ENCODE assay signal across 24 cellular contexts in genomic region chr6:160127270-160128124, GRCh38. TPM values are rescaled to one million over a fixed set of nuclear protein-coding genes. Genes with fewer than 3 reads are reported as not detected.
DNase-seq lines count a peak whose midpoint lies in the region; ATAC-seq and TF ChIP-seq lines count a peak whose summit lies in the region.
"Had no signal": no experiment of that assay in that cellular context is flagged by ENCODE, and none has a peak within 500 bp of the region (broad histone marks: within the 10 kb centered on the region; RNA-seq: fewer than 3 reads in every experiment).

No MANE protein-coding gene starts in this region.

- no peak overlapping the region for H3K9ac ChIP-seq in liver (ENCODE audit: low read depth in 1 of 2, low read length in 2 of 2)

- intact Hi-C loops in activated T-helper 1 cell treated with anti-CD3 and anti-CD28 coated beads, Interleukin-12 subunit alpha, Interleukin-12 subunit beta, Interleukin-2, Interleukin-4 antibody, amounts not matched to agents 30 ng/mL and 10 ng/mL and 1 ng/mL, durations not matched to agents 14 hours and 24 hours and 36 hours (cut with micrococcal nuclease): no loop called here
- intact Hi-C loops in spleen (cut with DNase I; ENCODE audit: low total_unique reads): no loop called here

- peaks cover 10% of the 10 kb centered on the region for H3K4me1 Mint-ChIP-seq in activated T-helper 1 cell treated with anti-CD3 and anti-CD28 coated beads, Interleukin-12 subunit alpha, Interleukin-12 subunit beta, Interleukin-2, Interleukin-4 antibody, amounts not matched to agents 30 ng/mL and 10 ng/mL and 1 ng/mL, durations not matched to agents 14 hours and 24 hours and 36 hours (ENCODE audit: low read depth)
- H3K4me1 Mint-ChIP-seq: B cell; CD14-positive monocyte; CD8-positive, alpha-beta memory T cell had no signal

- H3K27me3 Mint-ChIP-seq in activated T-helper 1 cell treated with anti-CD3 and anti-CD28 coated beads, Interleukin-12 subunit alpha, Interleukin-12 subunit beta, Interleukin-2, Interleukin-4 antibody, amounts not matched to agents 30 ng/mL and 10 ng/mL and 1 ng/mL, durations not matched to agents 14 hours and 24 hours and 36 hours (ENCODE audit: insufficient read depth): no peaks in the 10 kb centered on the region

- H3K4me1 ChIP-seq in liver (ENCODE audit: control insufficient read depth in 4 of 4, insufficient read depth in 4 of 4, low read length in 3 of 4) (peaks cover 6 to 52% (median 32%) of the 10 kb centered on the region in 4 donors), spleen (no peaks in the 10 kb centered on the region)

- TF ChIP-seq POLR2A in spleen (IDR thresholded peaks at IDR 0.05): no peak

- no peak for ATAC-seq in HG03469 (IDR thresholded peaks at IDR 0.05; ENCODE audit: unreplicated experiment)
- no peak for ATAC-seq in GM19328 (IDR thresholded peaks at IDR 0.05; ENCODE audit: unreplicated experiment)

- H3K27ac ChIP-seq in liver (ENCODE audit: low read depth in 1 of 2, low read length in 2 of 2) (peak overlapping the region; percentile 63 to 71), spleen (no peak overlapping the region)
- H3K27ac ChIP-seq: 22Rv1, HL-60 had no signal

- no peaks in the 10 kb centered on the region for H3K9me3 Mint-ChIP-seq in activated T-helper 1 cell treated with anti-CD3 and anti-CD28 coated beads, Interleukin-12 subunit alpha, Interleukin-12 subunit beta, Interleukin-2, Interleukin-4 antibody, amounts not matched to agents 30 ng/mL and 10 ng/mL and 1 ng/mL, durations not matched to agents 14 hours and 24 hours and 36 hours
- H3K9me3 Mint-ChIP-seq: CD14-positive monocyte; CD8-positive, alpha-beta memory T cell had no signal

- peak overlapping the region; percentile 41 for H3K27ac Mint-ChIP-seq in activated T-helper 1 cell treated with anti-CD3 and anti-CD28 coated beads, Interleukin-12 subunit alpha, Interleukin-12 subunit beta, Interleukin-2, Interleukin-4 antibody, amounts not matched to agents 30 ng/mL and 10 ng/mL and 1 ng/mL, durations not matched to agents 14 hours and 24 hours and 36 hours
- H3K27ac Mint-ChIP-seq: B cell, CD14-positive monocyte had no signal

- WGBS in liver: 68% methylated on average over 16 of the region's 16 CpGs
- WGBS in spleen, 5 donors: 89 to 93% (median 92%) methylated on average over 16 of the region's 16 CpGs

- no peaks in the 10 kb centered on the region for H3K27me3 ChIP-seq in liver (ENCODE audit: control insufficient read depth in 4 of 4, insufficient read depth in 4 of 4, low read length in 3 of 4)
- no peaks in the 10 kb centered on the region for H3K27me3 ChIP-seq in spleen (replicated peaks in 1 of 7)

- no peak overlapping the region for H3K4me3 ChIP-seq in liver (ENCODE audit: low read depth in 1 of 3, low read length in 3 of 3)
- no peak overlapping the region for H3K4me3 ChIP-seq in spleen

- H3K36me3 ChIP-seq in liver (ENCODE audit: control insufficient read depth in 4 of 4, insufficient read depth in 3 of 4, low read depth in 1 of 4, low read length in 3 of 4): peaks cover 0 to 14% (median 2%) of the 10 kb centered on the region in 4 donors
- H3K36me3 ChIP-seq in spleen: peaks cover 0 to 9% (median 0%) of the 10 kb centered on the region in 6 donors

- peak; percentile 40 for DNase-seq in activated CD8-positive, alpha-beta memory T cell treated with anti-CD3 and anti-CD28 coated beads for 24 hours
- no peak for DNase-seq in activated CD8-positive, alpha-beta memory T cell treated with anti-CD3 and anti-CD28 coated beads, Interleukin-2, amount 50 U/mL, for 48 hours
- DNase-seq in activated T-helper 1 cell treated with anti-CD3 and anti-CD28 coated beads, Interleukin-12 subunit alpha, Interleukin-12 subunit beta, Interleukin-2, Interleukin-4 antibody, amounts not matched to agents 30 ng/mL and 10 ng/mL and 1 ng/mL, durations not matched to agents 14 hours and 24 hours and 36 hours (ENCODE audit: low spot score): no peak
- DNase-seq in spleen (peak; percentile 46), DMS 273 (lab: John Stamatoyannopoulos, UW; ENCODE audit: unreplicated experiment) (no peak)
- DNase-seq: CD8-positive, alpha-beta memory T cell; DMS153; DND-41; Kasumi-1; NCI-H1092 treated with DMSO at 0.1 percent for 48 hours; NCI-H1436; NCI-H187; NCI-H2107; NCI-H446; NCI-H524 treated with DMSO at 0.1 percent for 48 hours; NCI-H774 had no signal

- peaks cover 7% of the 10 kb centered on the region for H3K36me3 Mint-ChIP-seq in activated T-helper 1 cell treated with anti-CD3 and anti-CD28 coated beads, Interleukin-12 subunit alpha, Interleukin-12 subunit beta, Interleukin-2, Interleukin-4 antibody, amounts not matched to agents 30 ng/mL and 10 ng/mL and 1 ng/mL, durations not matched to agents 14 hours and 24 hours and 36 hours (ENCODE audit: low read depth)
- H3K36me3 Mint-ChIP-seq: CD14-positive monocyte; CD8-positive, alpha-beta memory T cell had no signal

- no peaks in the 10 kb centered on the region for H3K9me3 ChIP-seq in liver (ENCODE audit: control insufficient read depth in 4 of 4, low read length in 3 of 4)
- no peaks in the 10 kb centered on the region for H3K9me3 ChIP-seq in spleen

- TF ChIP-seq RAD21 in liver (IDR thresholded peaks at IDR 0.05): no peak

- TF ChIP-seq CTCF in liver (IDR thresholded peaks at IDR 0.05; ENCODE audit: low read depth, low read length, missing input control): no peak
- no peak for TF ChIP-seq CTCF in spleen (IDR thresholded peaks at IDR 0.05 in 8 of 11, conservative IDR thresholded peaks at IDR 0.05 in 3 of 11)

- no peak overlapping the region for H3K4me3 Mint-ChIP-seq in activated T-helper 1 cell treated with anti-CD3 and anti-CD28 coated beads, Interleukin-12 subunit alpha, Interleukin-12 subunit beta, Interleukin-2, Interleukin-4 antibody, amounts not matched to agents 30 ng/mL and 10 ng/mL and 1 ng/mL, durations not matched to agents 14 hours and 24 hours and 36 hours
- H3K4me3 Mint-ChIP-seq: B cell, CD14-positive monocyte had no signal

TF ChIP-seq in liver, 16 proteins besides CTCF, POLR2A, EP300 and RAD21:
- TF ChIP-seq RXRA (IDR thresholded peaks at IDR 0.05): peak; percentile 13 to 42
- peak; percentile 48 for TF ChIP-seq YY1 (IDR thresholded peaks at IDR 0.05)
- no peak for TF ChIP-seq GABPA (IDR thresholded peaks at IDR 0.05 in 1 of 2, conservative IDR thresholded peaks at IDR 0.05 in 1 of 2)
- peak; percentile 85 for TF ChIP-seq MAX (IDR thresholded peaks at IDR 0.05)
- no peak for TF ChIP-seq SP1 (IDR thresholded peaks at IDR 0.05)
- peak in 1 of 2 donors; percentile 25 for TF ChIP-seq HNF4A (conservative IDR thresholded peaks at IDR 0.05)
- TF ChIP-seq REST (IDR thresholded peaks at IDR 0.05): peak; percentile 15

RNA-seq across cellular contexts. Expression of gene SLC22A1, which starts 5.9 kb away (rescaled TPM):
- total RNA-seq in activated T-helper 1 cell treated with anti-CD3 and anti-CD28 coated beads, Interleukin-12 subunit alpha, Interleukin-12 subunit beta, Interleukin-2, Interleukin-4 antibody, amounts not matched to agents 30 ng/mL and 10 ng/mL and 1 ng/mL, durations not matched to agents 14 hours and 24 hours and 36 hours: 2.9 and 3.7 TPM in 2 replicates
- total RNA-seq in liver (100 to 1,000 TPM in 1 of 2 donors, under 1 TPM in 1; 0.79 to 407 TPM), spleen (1 to 10 TPM; 2.4 to 6.1 (median 4.6) TPM)
- polyA plus RNA-seq in liver (1,000 to 10,000 TPM in 1 of 2 donors, 100 to 1,000 TPM in 1; 471 to 1,107 TPM), spleen (1 to 10 TPM in 2 of 3 donors, under 1 TPM in 1; 0.23 to 2.8 (median 1.3) TPM)
- total RNA-seq: M059J had no signal

Comparison
In these comparisons a context has a peak if more than half of its experiments do, and no peak if none do; other contexts are left out.
1. DNase-seq: peak in activated CD8-positive, alpha-beta memory T cell treated with anti-CD3 and anti-CD28 coated beads for 24 hours (single experiment) and spleen (single experiment); none in activated CD8-positive, alpha-beta memory T cell treated with anti-CD3 and anti-CD28 coated beads, Interleukin-2, amount 50 U/mL, for 48 hours (single experiment), activated T-helper 1 cell treated with anti-CD3 and anti-CD28 coated beads, Interleukin-12 subunit alpha, Interleukin-12 subunit beta, Interleukin-2, Interleukin-4 antibody, amounts not matched to agents 30 ng/mL and 10 ng/mL and 1 ng/mL, durations not matched to agents 14 hours and 24 hours and 36 hours (single experiment) and DMS 273 (single experiment).
2. H3K27ac ChIP-seq: peak in liver (2 of 2); none in spleen (0 of 8).